In genomic region chr12:42802688-42803279, GRCh38 we compare ENCODE assay signal across 12 cellular contexts.
"Had no signal": no experiment of that assay in that cellular context is flagged by ENCODE, and none has a peak within 500 bp of the region (broad histone marks: within the 10 kb centered on the region; RNA-seq: fewer than 3 reads in every experiment).

No MANE protein-coding gene starts in this region.

- DNase-seq: activated CD4-positive, alpha-beta T cell treated with anti-CD3 and anti-CD28 coated beads for 48 hours; activated naive CD4-positive, alpha-beta T cell treated with Interleukin-2 at 50 U/mL for 16 hours; islet precursor cell; mammary epithelial cell; nucleus accumbens; SW 1271 had no signal

- H3K4me3 ChIP-seq: ascending aorta, cardiac muscle cell, right atrium auricular region had no signal

- H3K27me3 ChIP-seq: ascending aorta, cardiac muscle cell, right atrium auricular region had no signal

- H3K9me3 ChIP-seq: ascending aorta, right atrium auricular region had no signal

- H3K4me1 ChIP-seq: ascending aorta, right atrium auricular region had no signal

- ATAC-seq: esophagus mucosa; natural killer cell treated with Interleukin-12 subunit alpha and Interleukin-12 subunit beta and Interleukin-15 and Interleukin-18, amount 100 ng/mL, for 72 hours; WTC11 had no signal

- H3K27ac ChIP-seq: ascending aorta, cardiac muscle cell, right atrium auricular region had no signal

- H3K36me3 ChIP-seq: ascending aorta, cardiac muscle cell, right atrium auricular region had no signal
